12 cellular contexts compared by ENCODE assay signal in genomic region chr21:46096596-46096981, GRCh38.
DNase-seq lines count a peak whose midpoint lies in the region; ATAC-seq and TF ChIP-seq lines count a peak whose summit lies in the region.
"Had no signal": no experiment of that assay in that cellular context is flagged by ENCODE, and none has a peak within 500 bp of the region (broad histone marks: within the 10 kb centered on the region; RNA-seq: fewer than 3 reads in every experiment).

No MANE protein-coding gene starts in this region.

- peaks cover 6% of the 10 kb centered on the region for H3K36me3 Mint-ChIP-seq in stimulated activated naive CD8-positive, alpha-beta T cell treated with anti-CD3 and anti-CD28 coated beads, Interleukin-15, Interleukin-2, amounts not matched to agents 100 ng/mL and 50 ng/mL, for 24 hours (ENCODE audit: low read depth)
- H3K36me3 Mint-ChIP-seq in central memory CD8-positive, alpha-beta T cell (ENCODE audit: insufficient read depth) = peaks cover 16% of the 10 kb centered on the region
- H3K36me3 Mint-ChIP-seq in nephron (ENCODE audit: low read depth) = peaks cover 19% of the 10 kb centered on the region

- peak overlapping the region; percentile 38 for H3K27ac Mint-ChIP-seq in stimulated activated naive CD8-positive, alpha-beta T cell treated with anti-CD3 and anti-CD28 coated beads, Interleukin-15, Interleukin-2, amounts not matched to agents 100 ng/mL and 50 ng/mL, for 24 hours
- H3K27ac Mint-ChIP-seq in central memory CD8-positive, alpha-beta T cell (ENCODE audit: low read depth) = no peak overlapping the region
- peak overlapping the region; percentile 44 to 84 (median 47) for H3K27ac Mint-ChIP-seq in nephron

- no peak for ATAC-seq in stimulated activated naive CD8-positive, alpha-beta T cell treated with anti-CD3 and anti-CD28 coated beads, Interleukin-15, Interleukin-2, amounts not matched to agents 100 U/mL and 50 U/mL, for 24 hours
- ATAC-seq in central memory CD8-positive, alpha-beta T cell (replicated peaks; ENCODE audit: extremely low read depth, poor library complexity, severe bottlenecking) = no peak
- ATAC-seq in HG02981 (IDR thresholded peaks at IDR 0.05; ENCODE audit: unreplicated experiment) = no peak
- ATAC-seq: Panc1 had no signal

- peaks cover 18% of the 10 kb centered on the region for H3K27me3 Mint-ChIP-seq in stimulated activated naive CD8-positive, alpha-beta T cell treated with anti-CD3 and anti-CD28 coated beads, Interleukin-15, Interleukin-2, amounts not matched to agents 100 ng/mL and 50 ng/mL, for 24 hours
- H3K27me3 Mint-ChIP-seq in central memory CD8-positive, alpha-beta T cell = peaks cover 10% of the 10 kb centered on the region
- peaks cover 14% of the 10 kb centered on the region for H3K27me3 Mint-ChIP-seq in nephron (ENCODE audit: low read depth)

- peaks cover 18% of the 10 kb centered on the region for H3K4me1 Mint-ChIP-seq in stimulated activated naive CD8-positive, alpha-beta T cell treated with anti-CD3 and anti-CD28 coated beads, Interleukin-15, Interleukin-2, amounts not matched to agents 100 ng/mL and 50 ng/mL, for 24 hours (ENCODE audit: low read depth)
- peaks cover 19% of the 10 kb centered on the region for H3K4me1 Mint-ChIP-seq in central memory CD8-positive, alpha-beta T cell
- H3K4me1 Mint-ChIP-seq in nephron = peaks cover 36% of the 10 kb centered on the region

- peak overlapping the region; percentile 49 for H3K4me3 Mint-ChIP-seq in stimulated activated naive CD8-positive, alpha-beta T cell treated with anti-CD3 and anti-CD28 coated beads, Interleukin-15, Interleukin-2, amounts not matched to agents 100 ng/mL and 50 ng/mL, for 24 hours
- peak overlapping the region; percentile 17 for H3K4me3 Mint-ChIP-seq in central memory CD8-positive, alpha-beta T cell
- H3K4me3 Mint-ChIP-seq in nephron = peak overlapping the region; percentile 55 to 84 (median 83)

- TF ChIP-seq CTCF in nephron (IDR thresholded peaks at IDR 0.05; ENCODE audit: unreplicated experiment in 3 of 3) (no peak), GM13977 (IDR thresholded peaks at IDR 0.05; ENCODE audit: extremely low read depth, insufficient read depth, missing control alignments) (no peak)

- no peaks in the 10 kb centered on the region for H3K9me3 Mint-ChIP-seq in stimulated activated naive CD8-positive, alpha-beta T cell treated with anti-CD3 and anti-CD28 coated beads, Interleukin-15, Interleukin-2, amounts not matched to agents 100 ng/mL and 50 ng/mL, for 24 hours
- no peaks in the 10 kb centered on the region for H3K9me3 Mint-ChIP-seq in central memory CD8-positive, alpha-beta T cell
- peaks cover 14% of the 10 kb centered on the region for H3K9me3 Mint-ChIP-seq in nephron

- in situ Hi-C loops in GM13977 (cut with MboI; ENCODE audit: low pct_unique_long_range_greater_than_20kb, low sequenced_read_pairs, unreplicated experiment) = no loop called here

- no peak for DNase-seq in stimulated activated naive CD8-positive, alpha-beta T cell treated with anti-CD3 and anti-CD28 coated beads, Interleukin-15, Interleukin-2, amounts not matched to agents 100 U/mL and 50 U/mL, for 24 hours
- DNase-seq in central memory CD8-positive, alpha-beta T cell (ENCODE audit: low spot score in 2 of 2) = peak in 1 of 2 donors; percentile 10
- no peak for DNase-seq in stimulated activated naive CD4-positive, alpha-beta T cell treated with Interleukin-2 at 50 U/mL for 16 hours (lab: John Stamatoyannopoulos, UW)
- DNase-seq in GM13977 (ENCODE audit: low spot score) = no peak
- no peak for DNase-seq in NCI-H146 (lab: John Stamatoyannopoulos, UW)
- DNase-seq: HCEC 1CT, hippocampal formation, NCI-H2029 had no signal

Comparison
In these comparisons a context has a peak if more than half of its experiments do, and no peak if none do; other contexts are left out.
1. H3K4me3 Mint-ChIP-seq: peak in every context shown above with its lines; median percentile 83 in nephron; 49 in stimulated activated naive CD8-positive, alpha-beta T cell treated with anti-CD3 and anti-CD28 coated beads, Interleukin-15, Interleukin-2, amounts not matched to agents 100 ng/mL and 50 ng/mL, for 24 hours; 17 in central memory CD8-positive, alpha-beta T cell.